Comparison of ENCODE assay signal across 8 cellular contexts in genomic region chr7:33423646-33424020, GRCh38.
DNase-seq lines count a peak whose midpoint lies in the region; ATAC-seq and TF ChIP-seq lines count a peak whose summit lies in the region.

No MANE protein-coding gene starts in this region.

- no peak for DNase-seq in AG10803 (ENCODE audit: low read depth)
- peak; percentile 12 for DNase-seq in NOMO-1 treated with dmso at 0.1 percent for 144 hours (lab: John Stamatoyannopoulos, UW; ENCODE audit: unreplicated experiment)
- DNase-seq in iPS DF 6.9 (ENCODE audit: low read depth, low spot score): peak; percentile 35
- DNase-seq in hepatic stellate cell (ENCODE audit: low spot score): no peak
- DNase-seq in midbrain (lab: John Stamatoyannopoulos, UW): no peak

- no peak overlapping the region for H3K27ac ChIP-seq in iPS DF 6.9 (ENCODE audit: low read length)

- H3K36me3 ChIP-seq in iPS DF 6.9 (ENCODE audit: control insufficient read depth, insufficient read depth, low read length): no peaks in the 10 kb centered on the region

- H3K4me3 ChIP-seq in AG10803 (ENCODE audit: low read length) (no peak overlapping the region), iPS DF 6.9 (ENCODE audit: low read length) (no peak overlapping the region)

- ATAC-seq in GM18511 (IDR thresholded peaks at IDR 0.05; ENCODE audit: unreplicated experiment): peak; percentile 90
- peak; percentile 96 for ATAC-seq in HG02870 (IDR thresholded peaks at IDR 0.05; ENCODE audit: unreplicated experiment)
- no peak for ATAC-seq in esophagus mucosa

- no peaks in the 10 kb centered on the region for H3K4me1 ChIP-seq in iPS DF 6.9 (ENCODE audit: control insufficient read depth, insufficient read depth, low read length)

- no CpG with 5 or more reads among the region's 1 CpG for WGBS in iPS DF 6.9 (ENCODE audit: insufficient coverage, insufficient read length)

- no peaks in the 10 kb centered on the region for H3K9me3 ChIP-seq in iPS DF 6.9 (ENCODE audit: control insufficient read depth, insufficient read depth, low read length)

- H3K27me3 ChIP-seq in iPS DF 6.9 (ENCODE audit: control insufficient read depth, insufficient read depth, low read length): no peaks in the 10 kb centered on the region

- TF ChIP-seq CTCF in AG10803 (conservative IDR thresholded peaks at IDR 0.05; ENCODE audit: low read length): peak; percentile 38; the same call in 1 of the 2 replicates

Comparison
In these comparisons a context has a peak if more than half of its experiments do, and no peak if none do; other contexts are left out.
1. DNase-seq: peak in NOMO-1 treated with dmso at 0.1 percent for 144 hours (single experiment) and iPS DF 6.9 (single experiment); none in AG10803 (single experiment), hepatic stellate cell (single experiment) and midbrain (single experiment).